ENCODE assay signal across 11 cellular contexts in genomic region chr10:114271779-114272167, GRCh38. TPM values are rescaled to one million over a fixed set of nuclear protein-coding genes. Genes with fewer than 3 reads are reported as not detected.
A peak's percentile ranks its signal among the peaks of the same experiment; 100 is the strongest.
DNase-seq lines count a peak whose midpoint lies in the region; ATAC-seq, FAIRE-seq and TF ChIP-seq lines count a peak whose summit lies in the region.
"Had no signal": no experiment of that assay in that cellular context is flagged by ENCODE, and none has a peak within 500 bp of the region (broad histone marks: within the 10 kb centered on the region; RNA-seq: fewer than 3 reads in every experiment).

No MANE protein-coding gene starts in this region.

- POLR2A ChIA-PET in SK-N-SH (lab: Yijun Ruan, JAX) = no interaction called here

- no TSS peak for BruUV-seq in Calu3 (replicated peaks; lab: Mats Ljungman, UMichigan)

- H3K27me3 Mint-ChIP-seq in Calu3 (ENCODE audit: unreplicated experiment) = no peaks in the 10 kb centered on the region

- H3K36me3 ChIP-seq in SK-N-SH (replicated peaks in 1 of 2; ENCODE audit: control insufficient read depth in 1 of 2, insufficient read depth in 2 of 2, low read length in 1 of 2) (no peaks in the 10 kb centered on the region), pancreas (no peaks in the 10 kb centered on the region)

- H3K9ac ChIP-seq in SK-N-SH = no peak overlapping the region

- H3K4me3 ChIP-seq in SK-N-SH (ENCODE audit: low read depth in 2 of 2, low read length in 1 of 2) (no peak overlapping the region), fibroblast of the aortic adventitia (ENCODE audit: low read depth, low read length) (no peak overlapping the region), pancreas (no peak overlapping the region)

- CTCF ChIA-PET in Calu3 (lab: Charles Lee) = no interaction called here
- CTCF ChIA-PET in SK-N-SH (lab: Yijun Ruan, JAX) = interaction anchor here (1.3 to 1.5 kb wide), 2 partner anchors 28 to 32 kb away, joined by 4 to 8 read pairs; no protein-coding TSS in a partner anchor

- H3K27ac Mint-ChIP-seq in Calu3 (ENCODE audit: unreplicated experiment) = no peak overlapping the region
- H3K27ac Mint-ChIP-seq: activated naive CD8-positive, alpha-beta T cell treated with anti-CD3 and anti-CD28 coated beads for 36 hours had no signal

- 10% methylated on average over 4 of the region's 4 CpGs for WGBS in SK-N-SH (ENCODE audit: low lambda C conversion rate)
- 78 to 84% methylated on average over 4 of the region's 4 CpGs for WGBS in pancreas, 2 donors

- FAIRE-seq in pancreas (lab: Jason Lieb, UNC) = no peak

- H3K4me1 ChIP-seq in SK-N-SH (ENCODE audit: control insufficient read depth in 1 of 2, insufficient read depth in 2 of 2, low read depth in 1 of 2, low read length in 1 of 2) (peaks cover 0 to 6% of the 10 kb centered on the region in 2 experiments; a peak in 1 of 4 replicates), pancreas (peaks cover 0 to 7% (median 5%) of the 10 kb centered on the region in 3 donors)

- H3F3A ChIP-seq in SK-N-SH (replicated peaks; ENCODE audit: insufficient read depth) = peaks cover 12% of the 10 kb centered on the region

- peak; percentile 16 for DNase-seq in Calu3
- DNase-seq in SK-N-SH = no peak
- peak; percentile 94 for DNase-seq in fibroblast of the aortic adventitia (ENCODE audit: low read depth)
- DNase-seq in pancreas = no peak
- DNase-seq in NCI-H1092 treated with DMSO at 0.1 percent for 48 hours (lab: John Stamatoyannopoulos, UW) = no peak
- DNase-seq: activated naive CD8-positive, alpha-beta T cell treated with anti-CD3 and anti-CD28 coated beads for 36 hours; NCI-H187 treated with DMSO at 0.1 percent for 48 hours had no signal

- no peaks in the 10 kb centered on the region for H3K36me3 Mint-ChIP-seq in Calu3 (ENCODE audit: insufficient read depth, unreplicated experiment)
- H3K36me3 Mint-ChIP-seq: activated naive CD8-positive, alpha-beta T cell treated with anti-CD3 and anti-CD28 coated beads for 36 hours; mesothelial cell of epicardium had no signal

- no peak overlapping the region for H3K4me3 Mint-ChIP-seq in Calu3 (ENCODE audit: low read depth, unreplicated experiment)
- H3K4me3 Mint-ChIP-seq: activated naive CD8-positive, alpha-beta T cell treated with anti-CD3 and anti-CD28 coated beads for 36 hours; mesothelial cell of epicardium had no signal

- ATAC-seq in pancreas (peak; percentile 16 to 65 (median 50)), GM18858 (IDR thresholded peaks at IDR 0.05; ENCODE audit: unreplicated experiment) (no peak), HG02798 (IDR thresholded peaks at IDR 0.05; ENCODE audit: poor library complexity, unreplicated experiment) (no peak), GM19351 (IDR thresholded peaks at IDR 0.05; ENCODE audit: unreplicated experiment) (no peak)

- H3K27me3 ChIP-seq in SK-N-SH (ENCODE audit: insufficient read depth) (no peaks in the 10 kb centered on the region), pancreas (no peaks in the 10 kb centered on the region)

- peak overlapping the region; percentile 50; the same call in 1 of the 2 replicates for H3K4me2 ChIP-seq in SK-N-SH

- peak in 1 of 2 experiments; percentile 77; a peak in 2 of 4 replicates for TF ChIP-seq EP300 in SK-N-SH (IDR thresholded peaks at IDR 0.05; ENCODE audit: borderline replicate concordance in 1 of 2, low read depth in 1 of 2, low read length in 1 of 2)

- no peaks in the 10 kb centered on the region for H3K79me2 ChIP-seq in SK-N-SH (ENCODE audit: insufficient read depth)

- H4K20me1 ChIP-seq in SK-N-SH (ENCODE audit: insufficient read depth) = no peaks in the 10 kb centered on the region

- intact Hi-C loops in Calu3 (cut with micrococcal nuclease; ENCODE audit: unreplicated experiment) (no loop called here), pancreas (cut with DNase I) (no loop called here)

- no peaks in the 10 kb centered on the region for H3K9me2 ChIP-seq in SK-N-SH

- TF ChIP-seq CTCF in Calu3 (IDR thresholded peaks at IDR 0.05; ENCODE audit: unreplicated experiment) = no peak
- TF ChIP-seq CTCF in SK-N-SH (IDR thresholded peaks at IDR 0.05) = no peak
- no peak for TF ChIP-seq CTCF in fibroblast of the aortic adventitia (IDR thresholded peaks at IDR 0.05; ENCODE audit: insufficient read depth, low read length)
- no peak for TF ChIP-seq CTCF in pancreas (IDR thresholded peaks at IDR 0.05)

- no peaks in the 10 kb centered on the region for H3K9me3 Mint-ChIP-seq in Calu3 (ENCODE audit: low read depth, unreplicated experiment)
- H3K9me3 Mint-ChIP-seq: activated naive CD8-positive, alpha-beta T cell treated with anti-CD3 and anti-CD28 coated beads for 36 hours; mesothelial cell of epicardium had no signal

- H3K27ac ChIP-seq in SK-N-SH (ENCODE audit: low read depth in 2 of 2, low read length in 1 of 2) = peak overlapping the region in 1 of 2 experiments; percentile 64; a peak in 2 of 4 replicates
- H3K27ac ChIP-seq in pancreas = no peak overlapping the region

- H3K9me3 ChIP-seq in SK-N-SH = no peaks in the 10 kb centered on the region
- H3K9me3 ChIP-seq in pancreas = no peaks in the 10 kb centered on the region

- H2AFZ ChIP-seq in SK-N-SH (ENCODE audit: low read depth) = no peak overlapping the region

- no peak for TF ChIP-seq RAD21 in SK-N-SH (IDR thresholded peaks at IDR 0.05; ENCODE audit: low read length)

- peaks cover 13% of the 10 kb centered on the region for H3K4me1 Mint-ChIP-seq in Calu3 (ENCODE audit: low read depth, unreplicated experiment)
- H3K4me1 Mint-ChIP-seq: activated naive CD8-positive, alpha-beta T cell treated with anti-CD3 and anti-CD28 coated beads for 36 hours had no signal

TF ChIP-seq in SK-N-SH, 30 proteins besides CTCF, POLR2A, EP300 and RAD21 (continues in another document):
- TF ChIP-seq MAX (IDR thresholded peaks at IDR 0.05; ENCODE audit: low read depth) (peak; percentile 48; the same call in 1 of the 2 replicates), ZBTB33 (IDR thresholded peaks at IDR 0.05; ENCODE audit: borderline replicate concordance, low read depth) (no peak; the same call in 1 of the 2 replicates), CHD2 (IDR thresholded peaks at IDR 0.05; ENCODE audit: low read length, partially characterized antibody) (no peak), YY1 (IDR thresholded peaks at IDR 0.05; ENCODE audit: low read depth) (no peak), REST (IDR thresholded peaks at IDR 0.05; ENCODE audit: low read depth, low read length) (peak; percentile 35; the same call in 1 of the 2 replicates), POLR2AphosphoS5 (IDR thresholded peaks at IDR 0.05; ENCODE audit: low read depth, low read length) (peak; percentile 72; the same call in 1 of the 2 replicates), EZH2phosphoT487 (IDR thresholded peaks at IDR 0.05; ENCODE audit: borderline replicate concordance, low read depth) (no peak), FOXM1 (IDR thresholded peaks at IDR 0.05; ENCODE audit: low read depth) (no peak), MXI1 (IDR thresholded peaks at IDR 0.05; ENCODE audit: low read depth, low read length) (no peak)

RNA-seq across cellular contexts. Expression of gene VWA2, which starts 32.7 kb away (rescaled TPM):
- total RNA-seq in Calu3 (2022) (4.2 and 5.8 TPM in 2 replicates), fibroblast of the aortic adventitia (ENCODE audit: low replicate concordance) (0.09 TPM in 1 of 2 replicates, not detected in the other), pancreas (1 to 10 TPM; 2.8 to 9.5 (median 5.6) TPM)
- polyA plus RNA-seq in SK-N-SH (2012; rRNA removed) (not detected in 2 replicates), pancreas (1 to 10 TPM; 1.4 to 1.6 TPM)
- not detected in 2 replicates for polyA plus RNA-seq in SK-N-SH (2012; cell fraction: cytosol; rRNA removed)
- not detected in 2 replicates for polyA plus RNA-seq in SK-N-SH (2012; cell fraction: nucleus; rRNA removed)
- total RNA-seq: activated naive CD8-positive, alpha-beta T cell treated with anti-CD3 and anti-CD28 coated beads for 36 hours had no signal

Comparison
In these comparisons a context has a peak if more than half of its experiments do, and no peak if none do; other contexts are left out.
1. DNase-seq: peak in Calu3 (single experiment) and fibroblast of the aortic adventitia (single experiment); none in SK-N-SH (single experiment), pancreas (0 of 6) and NCI-H1092 treated with DMSO at 0.1 percent for 48 hours (single experiment).
2. ATAC-seq: peak in pancreas (4 of 4); none in GM18858 (single experiment), HG02798 (single experiment) and GM19351 (single experiment).